ENCODE assay signal across 14 cellular contexts in the genomic region with DNA sequence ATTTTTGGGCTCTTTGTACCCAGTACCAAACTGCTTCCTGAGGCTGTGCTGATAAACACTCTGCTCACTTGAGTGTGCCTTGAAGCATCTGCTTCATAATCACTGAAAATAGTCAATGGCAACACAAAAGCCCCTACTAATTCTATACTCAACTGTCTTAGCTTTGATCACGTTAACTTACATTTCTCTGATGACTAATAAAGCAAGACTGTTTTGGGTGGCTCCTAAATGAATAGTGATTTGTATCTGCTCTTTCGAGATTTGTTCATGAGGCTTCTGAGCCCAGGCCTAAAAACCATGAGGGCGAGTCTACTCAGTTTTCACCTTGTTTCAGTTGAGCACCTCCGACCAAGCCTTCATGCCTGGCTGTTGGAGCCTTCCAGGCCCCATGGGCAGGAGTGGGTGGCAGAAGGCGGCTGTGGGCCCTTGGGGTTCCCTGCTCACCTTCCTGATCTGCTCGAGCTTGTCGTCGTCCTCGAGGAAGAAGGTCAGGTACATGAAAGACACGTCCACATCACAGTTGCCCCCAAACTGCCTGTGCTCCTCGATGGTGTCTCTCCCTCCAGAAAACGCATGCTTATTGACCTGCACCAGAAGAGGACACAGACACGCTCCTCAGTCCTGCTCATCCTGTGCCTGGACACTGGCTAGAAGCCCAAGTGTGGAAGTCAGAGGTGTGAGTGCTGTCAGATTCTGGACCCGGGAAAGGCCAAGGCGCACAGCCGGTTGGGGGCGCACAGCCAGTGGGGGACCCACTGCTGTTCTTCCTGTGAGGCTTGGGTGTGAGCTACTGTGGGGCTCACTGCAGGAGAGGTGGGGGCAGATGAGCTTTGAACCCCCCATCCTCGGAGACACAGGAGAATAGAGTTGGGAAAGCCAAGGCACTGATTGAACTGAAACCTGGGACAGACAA. TPM values are rescaled to one million over a fixed set of nuclear protein-coding genes. Genes with fewer than 3 reads are reported as not detected.
A peak's percentile ranks its signal among the peaks of the same experiment; 100 is the strongest.
DNase-seq lines count a peak whose midpoint lies in the region; ATAC-seq and TF ChIP-seq lines count a peak whose summit lies in the region.
"Had no signal": no experiment of that assay in that cellular context is flagged by ENCODE, and none has a peak within 500 bp of the region (broad histone marks: within the 10 kb centered on the region; RNA-seq: fewer than 3 reads in every experiment).

No MANE protein-coding gene starts in this region.

- H3K36me3 Mint-ChIP-seq in activated T-cell treated with anti-CD3 and anti-CD28 coated beads, Interleukin-2, amount 50 U/mL, for 24 hours (ENCODE audit: low read depth), result peaks cover 93% of the 10 kb centered on the region
- H3K36me3 Mint-ChIP-seq in activated naive CD8-positive, alpha-beta T cell treated with anti-CD3 and anti-CD28 coated beads, Interleukin-2, amount 10 ng/mL, durations not matched to agents 7 days and 5 days, result peaks cover 36% of the 10 kb centered on the region
- peaks cover 0 to 36% (median 3%) of the 10 kb centered on the region in 5 donors for H3K36me3 Mint-ChIP-seq in naive thymus-derived CD4-positive, alpha-beta T cell

- no peaks in the 10 kb centered on the region for H3K9me3 Mint-ChIP-seq in activated T-cell treated with anti-CD3 and anti-CD28 coated beads, Interleukin-2, amount 50 U/mL, for 24 hours
- no peaks in the 10 kb centered on the region for H3K9me3 Mint-ChIP-seq in activated naive CD8-positive, alpha-beta T cell treated with anti-CD3 and anti-CD28 coated beads, Interleukin-2, amount 10 ng/mL, durations not matched to agents 7 days and 5 days
- H3K9me3 Mint-ChIP-seq in naive thymus-derived CD4-positive, alpha-beta T cell, result no peaks in the 10 kb centered on the region

- POLR2A ChIA-PET in activated naive CD8-positive, alpha-beta T cell treated with anti-CD3 and anti-CD28 coated beads, Interleukin-2, amount 10 ng/mL, durations not matched to agents 7 days and 5 days (lab: Charles Lee), result no interaction called here
- POLR2A ChIA-PET in naive thymus-derived CD4-positive, alpha-beta T cell (lab: Charles Lee), result interaction anchor here (0.6 kb wide), 1 partner anchor 32 kb away, joined by 7 read pairs; no protein-coding TSS in a partner anchor

- CTCF ChIA-PET in naive thymus-derived CD4-positive, alpha-beta T cell (lab: Charles Lee), result no interaction called here

- peaks cover 29% of the 10 kb centered on the region for H3K4me1 Mint-ChIP-seq in activated T-cell treated with anti-CD3 and anti-CD28 coated beads, Interleukin-2, amount 50 U/mL, for 24 hours (ENCODE audit: low read depth)
- H3K4me1 Mint-ChIP-seq in activated naive CD8-positive, alpha-beta T cell treated with anti-CD3 and anti-CD28 coated beads, Interleukin-2, amount 10 ng/mL, durations not matched to agents 7 days and 5 days, result peaks cover 8% of the 10 kb centered on the region
- H3K4me1 Mint-ChIP-seq in naive thymus-derived CD4-positive, alpha-beta T cell, result peaks cover 0 to 25% (median 0%) of the 10 kb centered on the region in 7 donors

- 92% methylated on average over 14 of the region's 18 CpGs for WGBS in suprapubic skin

- H3K9me3 ChIP-seq in suprapubic skin, result no peaks in the 10 kb centered on the region
- H3K9me3 ChIP-seq in naive thymus-derived CD4-positive, alpha-beta T cell (ENCODE audit: control insufficient read depth in 2 of 3, low read length in 3 of 3), result no peaks in the 10 kb centered on the region
- H3K9me3 ChIP-seq: esophagus squamous epithelium had no signal

- intact Hi-C loops in naive thymus-derived CD4-positive, alpha-beta T cell (cut with micrococcal nuclease), result no loop called here

- no peak for TF ChIP-seq CTCF in suprapubic skin (IDR thresholded peaks at IDR 0.05)

- peak overlapping the region; percentile 84 for H3K27ac Mint-ChIP-seq in activated T-cell treated with anti-CD3 and anti-CD28 coated beads, Interleukin-2, amount 50 U/mL, for 24 hours
- peak overlapping the region; percentile 38 for H3K27ac Mint-ChIP-seq in activated naive CD8-positive, alpha-beta T cell treated with anti-CD3 and anti-CD28 coated beads, Interleukin-2, amount 10 ng/mL, durations not matched to agents 7 days and 5 days
- peak overlapping the region in 1 of 9 donors; percentile 60 for H3K27ac Mint-ChIP-seq in naive thymus-derived CD4-positive, alpha-beta T cell

- no peak overlapping the region for H3K4me3 Mint-ChIP-seq in activated T-cell treated with anti-CD3 and anti-CD28 coated beads, Interleukin-2, amount 50 U/mL, for 24 hours
- no peak overlapping the region for H3K4me3 Mint-ChIP-seq in activated naive CD8-positive, alpha-beta T cell treated with anti-CD3 and anti-CD28 coated beads, Interleukin-2, amount 10 ng/mL, durations not matched to agents 7 days and 5 days
- H3K4me3 Mint-ChIP-seq in naive thymus-derived CD4-positive, alpha-beta T cell, result no peak overlapping the region

- peaks cover 14% of the 10 kb centered on the region for H3K4me1 ChIP-seq in suprapubic skin
- no peaks in the 10 kb centered on the region for H3K4me1 ChIP-seq in naive thymus-derived CD4-positive, alpha-beta T cell (ENCODE audit: control insufficient read depth in 2 of 2, insufficient read depth in 2 of 2, low read length in 2 of 2)

- H3K27me3 ChIP-seq in H7 (ENCODE audit: control insufficient read depth, insufficient read depth, low read length) (no peaks in the 10 kb centered on the region), suprapubic skin (no peaks in the 10 kb centered on the region)
- no peaks in the 10 kb centered on the region for H3K27me3 ChIP-seq in naive thymus-derived CD4-positive, alpha-beta T cell (ENCODE audit: control insufficient read depth in 2 of 2, insufficient read depth in 2 of 2, low read length in 2 of 2)
- H3K27me3 ChIP-seq: esophagus squamous epithelium had no signal

- no peak for TF ChIP-seq POLR2A in suprapubic skin (IDR thresholded peaks at IDR 0.05)

- no peak for TF ChIP-seq EP300 in suprapubic skin (IDR thresholded peaks at IDR 0.05)

- H3K36me3 ChIP-seq in H7 (replicated peaks; ENCODE audit: control insufficient read depth, insufficient read depth, low read length), result peaks cover 27% of the 10 kb centered on the region
- peaks cover 37% of the 10 kb centered on the region for H3K36me3 ChIP-seq in suprapubic skin
- peaks cover 0 to 29% (median 0%) of the 10 kb centered on the region in 3 experiments for H3K36me3 ChIP-seq in naive thymus-derived CD4-positive, alpha-beta T cell (ENCODE audit: control insufficient read depth in 2 of 3, insufficient read depth in 3 of 3, low read length in 3 of 3)

- H3K4me3 ChIP-seq in H7 (ENCODE audit: insufficient read depth, low read depth, low read length) (no peak overlapping the region), suprapubic skin (no peak overlapping the region)
- H3K4me3 ChIP-seq in naive thymus-derived CD4-positive, alpha-beta T cell (ENCODE audit: low read length), result no peak overlapping the region
- H3K4me3 ChIP-seq: coronary artery, esophagus squamous epithelium had no signal

- no peak overlapping the region for H3K27ac ChIP-seq in suprapubic skin
- no peak overlapping the region for H3K27ac ChIP-seq in naive thymus-derived CD4-positive, alpha-beta T cell (ENCODE audit: low read depth, low read length)
- H3K27ac ChIP-seq: coronary artery, esophagus squamous epithelium had no signal

- DNase-seq in activated T-cell treated with anti-CD3 and anti-CD28 coated beads, Interleukin-2, amount 50 U/mL, for 24 hours, result peak; percentile 32
- no peak for DNase-seq in activated T-cell treated with anti-CD3 and anti-CD28 coated beads, Interleukin-2, amount 50 U/mL, for 48 hours
- DNase-seq in H7, result peak; percentile 28
- peak; percentile 11 for DNase-seq in activated naive CD8-positive, alpha-beta T cell treated with anti-CD3 and anti-CD28 coated beads, Interleukin-2, amount 10 ng/mL, durations not matched to agents 7 days and 5 days
- DNase-seq in suprapubic skin (ENCODE audit: low spot score in 2 of 2), result peak; percentile 27 to 37
- DNase-seq in naive thymus-derived CD4-positive, alpha-beta T cell, result no peak
- no peak for DNase-seq in GM03348 (ENCODE audit: low spot score)
- DNase-seq in middle frontal gyrus (ENCODE audit: extremely low spot score, low spot score), result no peak
- DNase-seq: esophagus squamous epithelium, MM.1S, NCI-H2081 treated with DMSO at 0.1 percent for 48 hours, nucleus accumbens had no signal

- no peaks in the 10 kb centered on the region for H3K27me3 Mint-ChIP-seq in activated T-cell treated with anti-CD3 and anti-CD28 coated beads, Interleukin-2, amount 50 U/mL, for 24 hours
- no peaks in the 10 kb centered on the region for H3K27me3 Mint-ChIP-seq in activated naive CD8-positive, alpha-beta T cell treated with anti-CD3 and anti-CD28 coated beads, Interleukin-2, amount 10 ng/mL, durations not matched to agents 7 days and 5 days
- no peaks in the 10 kb centered on the region for H3K27me3 Mint-ChIP-seq in naive thymus-derived CD4-positive, alpha-beta T cell

- ATAC-seq in activated naive CD8-positive, alpha-beta T cell treated with anti-CD3 and anti-CD28 coated beads, Interleukin-2, amount 10 ng/mL, durations not matched to agents 7 days and 5 days (ENCODE audit: low read depth), result no peak
- ATAC-seq in naive thymus-derived CD4-positive, alpha-beta T cell, result no peak

RNA-seq across cellular contexts. Expression of gene SLC25A47, which starts 13.7 kb away (rescaled TPM):
- total RNA-seq in H7 (2014; rRNA removed; shearing (Covaris generic)), result 0.07 and 0.18 TPM in 2 replicates
- not detected for total RNA-seq in activated naive CD8-positive, alpha-beta T cell treated with anti-CD3 and anti-CD28 coated beads, Interleukin-2, amount 10 ng/mL, durations not matched to agents 7 days and 5 days
- total RNA-seq in suprapubic skin, result 1 to 10 TPM in 1 of 4 donors, under 1 TPM in 1, not detected in 2; 0.30 to 1.4 TPM
- not detected for total RNA-seq in naive thymus-derived CD4-positive, alpha-beta T cell
- polyA plus RNA-seq in naive thymus-derived CD4-positive, alpha-beta T cell, result not detected
- total RNA-seq: esophagus squamous epithelium, ureter had no signal

RNA-seq across cellular contexts. Expression of gene SLC25A29, which starts 30.6 kb away (rescaled TPM):
- 124 and 131 TPM in 2 replicates for total RNA-seq in H7 (2014; rRNA removed; shearing (Covaris generic))
- total RNA-seq in activated naive CD8-positive, alpha-beta T cell treated with anti-CD3 and anti-CD28 coated beads, Interleukin-2, amount 10 ng/mL, durations not matched to agents 7 days and 5 days, result 10 to 100 TPM; 17.3 to 18.1 TPM
- 100 to 1,000 TPM in 3 of 4 donors, 10 to 100 TPM in 1; 88.1 to 254 (median 120) TPM for total RNA-seq in suprapubic skin
- total RNA-seq in naive thymus-derived CD4-positive, alpha-beta T cell, result 10 to 100 TPM in 3 of 5 experiments, 1 to 10 TPM in 2; 5.9 to 25.6 (median 10.4) TPM
- polyA plus RNA-seq in naive thymus-derived CD4-positive, alpha-beta T cell, result 1 to 10 TPM in 1 of 2 donors, under 1 TPM in 1; 0.38 to 5.3 TPM

RNA-seq across cellular contexts. Expression of gene WDR25, which starts 39.4 kb away (rescaled TPM):
- total RNA-seq in H7 (2014; rRNA removed; shearing (Covaris generic)), result 10.6 and 18.4 TPM in 2 replicates
- 1 to 10 TPM; 6.1 to 8.4 TPM for total RNA-seq in activated naive CD8-positive, alpha-beta T cell treated with anti-CD3 and anti-CD28 coated beads, Interleukin-2, amount 10 ng/mL, durations not matched to agents 7 days and 5 days
- total RNA-seq in suprapubic skin, result 10 to 100 TPM in 2 of 4 donors, 1 to 10 TPM in 2; 7.4 to 16.0 (median 10.6) TPM
- total RNA-seq in naive thymus-derived CD4-positive, alpha-beta T cell, result 10 to 100 TPM in 1 of 5 experiments, 1 to 10 TPM in 4; 5.4 to 11.6 (median 6.6) TPM
- 10 to 100 TPM; 12.2 to 18.1 TPM for polyA plus RNA-seq in naive thymus-derived CD4-positive, alpha-beta T cell

Comparison
In these comparisons a context has a peak if more than half of its experiments do, and no peak if none do; other contexts are left out.
1. DNase-seq: peak in activated T-cell treated with anti-CD3 and anti-CD28 coated beads, Interleukin-2, amount 50 U/mL, for 24 hours (single experiment), H7 (single experiment), activated naive CD8-positive, alpha-beta T cell treated with anti-CD3 and anti-CD28 coated beads, Interleukin-2, amount 10 ng/mL, durations not matched to agents 7 days and 5 days (single experiment) and suprapubic skin (2 of 2); none in activated T-cell treated with anti-CD3 and anti-CD28 coated beads, Interleukin-2, amount 50 U/mL, for 48 hours (0 of 2), naive thymus-derived CD4-positive, alpha-beta T cell (0 of 9), GM03348 (single experiment) and middle frontal gyrus (single experiment).